18 cellular contexts compared by ENCODE assay signal in genomic region chr7:102975854-102976253, GRCh38.
DNase-seq lines count a peak whose midpoint lies in the region; ATAC-seq and TF ChIP-seq lines count a peak whose summit lies in the region.
"Had no signal": no experiment of that assay in that cellular context is flagged by ENCODE, and none has a peak within 500 bp of the region (broad histone marks: within the 10 kb centered on the region; RNA-seq: fewer than 3 reads in every experiment).

No MANE protein-coding gene starts in this region.

- H3K27ac Mint-ChIP-seq in MCF 10A (ENCODE audit: low read depth, unreplicated experiment): peak overlapping the region; percentile 37
- H3K27ac Mint-ChIP-seq: B cell; CD4-positive, alpha-beta T cell; CD8-positive, alpha-beta T cell had no signal

- H3K9me3 Mint-ChIP-seq in MCF 10A (ENCODE audit: unreplicated experiment): peaks cover 6% of the 10 kb centered on the region
- H3K9me3 Mint-ChIP-seq: CD4-positive, alpha-beta T cell; CD8-positive, alpha-beta T cell had no signal

- no peak overlapping the region for H2AK9ac ChIP-seq in IMR-90 (replicated peaks; ENCODE audit: low read depth, low read length, poor library complexity)

- H2AFZ ChIP-seq in mammary epithelial cell (ENCODE audit: low read depth, low read length): no peak overlapping the region
- no peak overlapping the region for H2AFZ ChIP-seq in IMR-90 (replicated peaks; ENCODE audit: low read length, poor library complexity)

- no peaks in the 10 kb centered on the region for H3K9me1 ChIP-seq in IMR-90 (ENCODE audit: insufficient read depth, low read length)

- H4K91ac ChIP-seq in IMR-90 (ENCODE audit: insufficient read depth, low read depth, low read length): no peak overlapping the region

- H3K4me1 Mint-ChIP-seq in MCF 10A (ENCODE audit: insufficient read depth, unreplicated experiment): peaks cover 9% of the 10 kb centered on the region
- H3K4me1 Mint-ChIP-seq: B cell had no signal

- H3K4me3 ChIP-seq in mammary epithelial cell (replicated peaks in 1 of 3; ENCODE audit: insufficient read depth in 1 of 3, low read depth in 2 of 3, low read length in 3 of 3) (no peak overlapping the region), IMR-90 (ENCODE audit: insufficient read depth, low read depth, low read length) (no peak overlapping the region)
- H3K4me3 ChIP-seq: A549; BLaER1 treated with 17β-estradiol and CSF1 and Interleukin-3, amounts not matched to agents 10 nM and 100 nM had no signal

- ATAC-seq in IMR-90 (ENCODE audit: low read depth) (no peak), GM18873 (IDR thresholded peaks at IDR 0.05; ENCODE audit: low FRiP score, unreplicated experiment) (no peak)
- ATAC-seq: A549; CD8-positive, alpha-beta T cell had no signal

- POLR2A ChIA-PET in MCF 10A (lab: Yijun Ruan, JAX): no interaction called here
- POLR2A ChIA-PET in IMR-90 (lab: Charles Lee; ENCODE audit: unreplicated experiment): no interaction called here

- H3K36me3 Mint-ChIP-seq in MCF 10A (ENCODE audit: insufficient read depth, unreplicated experiment): no peaks in the 10 kb centered on the region
- H3K36me3 Mint-ChIP-seq: CD8-positive, alpha-beta T cell had no signal

- no peak overlapping the region for H2BK120ac ChIP-seq in IMR-90 (ENCODE audit: low read depth, low read length)

- no peaks in the 10 kb centered on the region for H3K36me3 ChIP-seq in mammary epithelial cell (ENCODE audit: insufficient read depth, low read length)
- no peaks in the 10 kb centered on the region for H3K36me3 ChIP-seq in IMR-90 (ENCODE audit: control insufficient read depth, insufficient read depth, low read length)
- H3K36me3 ChIP-seq: BLaER1 treated with 17β-estradiol and CSF1 and Interleukin-3, amounts not matched to agents 10 nM and 100 nM had no signal

- peaks cover 9% of the 10 kb centered on the region for H3K4me1 ChIP-seq in mammary epithelial cell (ENCODE audit: insufficient read depth, low read length)
- H3K4me1 ChIP-seq in IMR-90 (ENCODE audit: control insufficient read depth, insufficient read depth, low read length): no peaks in the 10 kb centered on the region; the same call in 1 of the 2 replicates
- H3K4me1 ChIP-seq: BLaER1 treated with 17β-estradiol and CSF1 and Interleukin-3, amounts not matched to agents 10 nM and 100 nM had no signal

- CTCF ChIA-PET in MCF 10A (lab: Yijun Ruan, JAX): no interaction called here
- CTCF ChIA-PET in mammary epithelial cell (lab: Charles Lee; ENCODE audit: low non-redundant PET): no interaction called here
- CTCF ChIA-PET in IMR-90 (lab: Yijun Ruan, JAX): no interaction called here

- no peak overlapping the region for H2BK20ac ChIP-seq in IMR-90 (ENCODE audit: low read depth, low read length)

- H3K18ac ChIP-seq in IMR-90 (ENCODE audit: low read depth, low read length): no peak overlapping the region

- dilution Hi-C loops in mammary epithelial cell (cut with HindIII; ENCODE audit: low sequenced_read_pairs) (no loop called here), IMR-90 (cut with HindIII; ENCODE audit: low sequenced_read_pairs, unreplicated experiment) (no loop called here)

- H3K27ac ChIP-seq in mammary epithelial cell (ENCODE audit: insufficient read depth, low read depth, low read length) (no peak overlapping the region), IMR-90 (ENCODE audit: insufficient read depth, low read length) (no peak overlapping the region)
- H3K27ac ChIP-seq: 22Rv1; A549; BLaER1 treated with 17β-estradiol and CSF1 and Interleukin-3, amounts not matched to agents 10 nM and 100 nM; C4-2B had no signal

- DNase-seq in MCF 10A (ENCODE audit: unreplicated experiment) (no peak), mammary epithelial cell (no peak), IMR-90 (no peak), mesenteric fat pad (ENCODE audit: low spot score) (peak; percentile 88), NCI-H187 (lab: John Stamatoyannopoulos, UW) (no peak)
- DNase-seq in activated CD8-positive, alpha-beta memory T cell treated with anti-CD3 and anti-CD28 coated beads, Interleukin-2, amount 50 U/mL, for 48 hours: no peak
- DNase-seq: AML-193; CD4-positive, alpha-beta T cell; CD8-positive, alpha-beta T cell; COR-L47; DMS79 treated with DMSO at 0.1 percent for 48 hours; GF-D8 had no signal

- H2AK5ac ChIP-seq in IMR-90 (ENCODE audit: low read depth, low read length): 0 out of 2 replicates have a peak overlapping the region, but pooled peaks have one; percentile 50

- H3K27me3 ChIP-seq in mammary epithelial cell (ENCODE audit: insufficient read depth, low read length): no peaks in the 10 kb centered on the region
- no peaks in the 10 kb centered on the region for H3K27me3 ChIP-seq in IMR-90 (ENCODE audit: control insufficient read depth, insufficient read depth, low read length)
- H3K27me3 ChIP-seq: BLaER1 treated with 17β-estradiol and CSF1 and Interleukin-3, amounts not matched to agents 10 nM and 100 nM had no signal

- no peaks in the 10 kb centered on the region for H3K79me1 ChIP-seq in IMR-90 (ENCODE audit: low read depth in 1 of 2, low read length in 2 of 2)

- H3K27me3 Mint-ChIP-seq in MCF 10A (ENCODE audit: insufficient read depth, unreplicated experiment): no peaks in the 10 kb centered on the region
- H3K27me3 Mint-ChIP-seq: B cell; CD4-positive, alpha-beta T cell had no signal

- H4K20me1 ChIP-seq in mammary epithelial cell (ENCODE audit: insufficient read depth, low read length) (no peaks in the 10 kb centered on the region), IMR-90 (ENCODE audit: insufficient read depth, low read length) (no peaks in the 10 kb centered on the region)
- H4K20me1 ChIP-seq: BLaER1 treated with 17β-estradiol and CSF1 and Interleukin-3, amounts not matched to agents 10 nM and 100 nM had no signal

- WGBS in mammary epithelial cell (ENCODE audit: low coverage, missing lambda C conversion rate): 83% methylated on average over 1 of the region's 8 CpGs
- no CpG with 5 or more reads among the region's 8 CpGs for WGBS in IMR-90 (ENCODE audit: extremely low coverage in 2 of 2, insufficient read length in 1 of 2), 2 experiments

- in situ Hi-C loops in mammary epithelial cell (cut with MboI; ENCODE audit: low sequenced_read_pairs in 2 of 2) (no loop called here), IMR-90 (cut with MboI; ENCODE audit: low sequenced_read_pairs) (no loop called here)

- no peak overlapping the region for H3K56ac ChIP-seq in IMR-90 (ENCODE audit: extremely low read depth, insufficient read depth, low read length)

- H3K4ac ChIP-seq in IMR-90 (ENCODE audit: low read depth, low read length): no peak overlapping the region

- H4K5ac ChIP-seq in IMR-90 (ENCODE audit: low read depth, low read length): no peak overlapping the region

- intact Hi-C loops in MCF 10A (cut with micrococcal nuclease): no loop called here
- intact Hi-C loops in mammary epithelial cell (cut with micrococcal nuclease): no loop called here
- intact Hi-C loops in IMR-90 (cut with micrococcal nuclease): no loop called here

- H3K14ac ChIP-seq in IMR-90 (replicated peaks; ENCODE audit: low read depth, low read length): no peak overlapping the region

- H3K9me3 ChIP-seq in mammary epithelial cell (replicated peaks; ENCODE audit: insufficient read depth, low read length): no peaks in the 10 kb centered on the region
- H3K9me3 ChIP-seq in IMR-90 (ENCODE audit: control insufficient read depth, insufficient read depth, low read length): peaks cover 2% of the 10 kb centered on the region; the same call in 1 of the 2 replicates

- H3K4me2 ChIP-seq in mammary epithelial cell (ENCODE audit: insufficient read depth, low read depth, low read length) (no peak overlapping the region), IMR-90 (ENCODE audit: low read depth, low read length) (no peak overlapping the region)
- H3K4me2 ChIP-seq: A549; BLaER1 treated with 17β-estradiol and CSF1 and Interleukin-3, amounts not matched to agents 10 nM and 100 nM had no signal

- H3K9ac ChIP-seq in mammary epithelial cell (ENCODE audit: insufficient read depth, low read length) (no peak overlapping the region), IMR-90 (ENCODE audit: low read depth, low read length) (no peak overlapping the region)
- H3K9ac ChIP-seq: BLaER1 treated with 17β-estradiol and CSF1 and Interleukin-3, amounts not matched to agents 10 nM and 100 nM had no signal

- TF ChIP-seq CTCF in MCF 10A (IDR thresholded peaks at IDR 0.05; ENCODE audit: unreplicated experiment): no peak
- TF ChIP-seq CTCF in mammary epithelial cell (conservative IDR thresholded peaks at IDR 0.05 in 1 of 2, IDR thresholded peaks at IDR 0.05 in 1 of 2; ENCODE audit: extremely low read depth in 1 of 2, insufficient read depth in 1 of 2, low read depth in 1 of 2, low read length in 2 of 2): no peak
- no peak for TF ChIP-seq CTCF in IMR-90 (conservative IDR thresholded peaks at IDR 0.05; ENCODE audit: low read depth, low read length)

- TF ChIP-seq RAD21 in IMR-90 (IDR thresholded peaks at IDR 0.05; ENCODE audit: low read length): no peak

- BruUV-seq in MCF 10A (replicated peaks; lab: Mats Ljungman, UMichigan) (no TSS peak), mammary epithelial cell (replicated peaks; lab: Mats Ljungman, UMichigan) (no TSS peak), IMR-90 (replicated peaks; lab: Mats Ljungman, UMichigan) (no TSS peak)

- no peak overlapping the region for H3K23ac ChIP-seq in IMR-90 (ENCODE audit: low read depth, low read length)

- no peak for TF ChIP-seq POLR2A in IMR-90 (IDR thresholded peaks at IDR 0.05; ENCODE audit: low read depth, low read length)

- H2BK15ac ChIP-seq in IMR-90 (ENCODE audit: low read depth, low read length): no peak overlapping the region

- H4K8ac ChIP-seq in IMR-90 (ENCODE audit: low read depth in 2 of 2, low read length in 2 of 2): no peak overlapping the region

- no peak overlapping the region for H2BK5ac ChIP-seq in IMR-90 (ENCODE audit: low read depth, low read length, poor library complexity, severe bottlenecking)

- no peaks in the 10 kb centered on the region for H3K79me2 ChIP-seq in mammary epithelial cell (ENCODE audit: insufficient read depth, low read length)

- H3K4me3 Mint-ChIP-seq in MCF 10A (ENCODE audit: unreplicated experiment): no peak overlapping the region
- H3K4me3 Mint-ChIP-seq: B cell; CD4-positive, alpha-beta T cell; CD8-positive, alpha-beta T cell had no signal

TF ChIP-seq in IMR-90, 13 proteins besides CTCF, POLR2A, EP300 and RAD21 (continues in another document):
- TF ChIP-seq ELK1 (IDR thresholded peaks at IDR 0.05; ENCODE audit: borderline replicate concordance, low read depth, low read length) (no peak), FOS (IDR thresholded peaks at IDR 0.05; ENCODE audit: low read depth, low read length) (no peak)
